ENCODE assay signal across 8 cellular contexts in genomic region chr13:20127563-20128458, GRCh38. TPM values are rescaled to one million over a fixed set of nuclear protein-coding genes. Genes with fewer than 3 reads are reported as not detected.
DNase-seq lines count a peak whose midpoint lies in the region; ATAC-seq lines count a peak whose summit lies in the region.

No MANE protein-coding gene starts in this region.

- H3K27me3 ChIP-seq in right cardiac atrium (ENCODE audit: control insufficient read depth, insufficient read depth) (no peaks in the 10 kb centered on the region), trophoblast cell (ENCODE audit: insufficient read depth, low read length) (peaks cover 1% of the 10 kb centered on the region)

- peak overlapping the region; percentile 98 for H3K4me2 ChIP-seq in trophoblast cell (ENCODE audit: low read length)

- H2AK5ac ChIP-seq in trophoblast cell (ENCODE audit: low read length) = no peak overlapping the region

- no peaks in the 10 kb centered on the region for H3K36me3 ChIP-seq in trophoblast cell (ENCODE audit: control insufficient read depth in 1 of 2, insufficient read depth in 2 of 2, low read length in 2 of 2)

- no peak overlapping the region for H3K18ac ChIP-seq in trophoblast cell (ENCODE audit: low read length)

- H2BK5ac ChIP-seq in trophoblast cell (ENCODE audit: low read depth, low read length, poor library complexity) = no peak overlapping the region

- no peak overlapping the region for H3K9ac ChIP-seq in trophoblast cell (ENCODE audit: low read length)

- H3K4me1 ChIP-seq in right cardiac atrium (ENCODE audit: control insufficient read depth, insufficient read depth, low read length) = no peaks in the 10 kb centered on the region
- peaks cover 2 to 9% of the 10 kb centered on the region in 2 experiments for H3K4me1 ChIP-seq in trophoblast cell (ENCODE audit: control insufficient read depth in 1 of 2, insufficient read depth in 2 of 2, low read length in 2 of 2)

- no peak overlapping the region for H2BK12ac ChIP-seq in trophoblast cell (ENCODE audit: low read length)

- H3K4me3 ChIP-seq in right cardiac atrium (ENCODE audit: low read length) (peak overlapping the region; percentile 40), trophoblast cell (ENCODE audit: low read depth, low read length) (peak overlapping the region; percentile 77)

- H2AFZ ChIP-seq in trophoblast cell (ENCODE audit: insufficient read depth, low read length, poor library complexity) = peak overlapping the region; percentile 75

- H3K27ac ChIP-seq in angular gyrus (ENCODE audit: low read depth, low read length) (peak overlapping the region; percentile 78), right cardiac atrium (ENCODE audit: low read length) (peak overlapping the region; percentile 61), trophoblast cell (ENCODE audit: low read depth, low read length) (no peak overlapping the region)

- H3K4ac ChIP-seq in trophoblast cell (ENCODE audit: low read depth, low read length) = no peak overlapping the region

- H3K9me3 ChIP-seq in right cardiac atrium (ENCODE audit: control insufficient read depth, low read length) (no peaks in the 10 kb centered on the region), trophoblast cell (ENCODE audit: insufficient read depth, low read depth, low read length) (no peaks in the 10 kb centered on the region)

- intact Hi-C loops in right cardiac atrium (cut with DNase I) = loop anchor here in 1 of 4 donors (5.0 kb wide), 1 partner anchor 34 kb away; the partner anchor contains the start of gene GJA3

- no peaks in the 10 kb centered on the region for H3K79me1 ChIP-seq in trophoblast cell (ENCODE audit: low read length)

- H4K91ac ChIP-seq in trophoblast cell (ENCODE audit: low read depth, low read length) = no peak overlapping the region

- WGBS in right cardiac atrium = 1% methylated on average over 82 of the region's 82 CpGs
- no CpG with 5 or more reads among the region's 82 CpGs for WGBS in trophoblast cell (ENCODE audit: extremely low coverage, insufficient coverage, insufficient read length)

- ATAC-seq in HG03095 (IDR thresholded peaks at IDR 0.05; ENCODE audit: unreplicated experiment) (peak; percentile 74), right cardiac atrium (peak; percentile 87 to 88)

- peak overlapping the region; percentile 86 for H4K8ac ChIP-seq in trophoblast cell (ENCODE audit: low read depth, low read length)

- DNase-seq in NCI-H82 (lab: John Stamatoyannopoulos, UW) (peak; percentile 33), NCI-H82 treated with DMSO at 0.1 percent for 48 hours (lab: John Stamatoyannopoulos, UW; ENCODE audit: unreplicated experiment) (no peak), RPMI8226 (peak; percentile 32), right cardiac atrium (peak; percentile 72 to 90 (median 86)), trophoblast cell (peak; percentile 49 to 58), GOT3 (lab: John Stamatoyannopoulos, UW) (no peak)

- no peak overlapping the region for H3K23ac ChIP-seq in trophoblast cell (ENCODE audit: low read length)

- peak overlapping the region; percentile 46 for H4K12ac ChIP-seq in trophoblast cell (ENCODE audit: low read depth, low read length)

- no peak overlapping the region for H2BK120ac ChIP-seq in trophoblast cell (ENCODE audit: insufficient read depth, low read length, poor library complexity)

- H3K79me2 ChIP-seq in trophoblast cell (ENCODE audit: control insufficient read depth, insufficient read depth, low read length, poor library complexity) = peaks cover 2% of the 10 kb centered on the region

- H3K14ac ChIP-seq in trophoblast cell (ENCODE audit: low read length) = peak overlapping the region; percentile 36

RNA-seq across cellular contexts. Expression of gene GJA3, which starts 33.0 kb away (rescaled TPM):
- total RNA-seq in right cardiac atrium = 10 to 100 TPM in 1 of 4 donors, 1 to 10 TPM in 3; 5.0 to 11.0 (median 8.5) TPM
- 5.7 TPM for polyA plus RNA-seq in right cardiac atrium
- 0.05 and 0.07 TPM in 2 replicates for polyA plus RNA-seq in trophoblast cell (2013)

Comparison
In these comparisons a context has a peak if more than half of its experiments do, and no peak if none do; other contexts are left out.
1. DNase-seq: peak in NCI-H82 (single experiment), RPMI8226 (single experiment), right cardiac atrium (3 of 3) and trophoblast cell (2 of 2); none in NCI-H82 treated with DMSO at 0.1 percent for 48 hours (single experiment) and GOT3 (single experiment).